Comparison of ENCODE assay signal across 21 cellular contexts in the genomic region with DNA sequence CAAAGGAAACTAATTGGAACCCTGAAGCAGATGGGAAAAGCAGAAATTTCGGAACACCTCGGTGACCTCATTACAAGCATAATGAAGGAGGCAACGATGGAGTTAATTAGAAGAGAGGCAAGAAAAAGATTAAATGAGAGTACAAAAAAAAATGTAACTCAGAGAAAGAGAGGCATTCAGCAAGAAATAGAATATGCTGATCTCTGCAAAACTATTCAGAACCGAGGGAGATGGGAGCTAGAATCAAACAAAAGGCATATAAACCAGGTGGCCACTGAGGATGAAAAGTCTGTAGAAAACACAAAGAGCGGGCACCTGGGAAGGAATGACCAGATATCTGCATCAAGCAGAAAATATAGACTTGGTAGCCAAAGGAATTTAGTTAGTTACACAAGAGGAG.
DNase-seq lines count a peak whose midpoint lies in the region; ATAC-seq, FAIRE-seq and TF ChIP-seq lines count a peak whose summit lies in the region.
"Had no signal": no experiment of that assay in that cellular context is flagged by ENCODE, and none has a peak within 500 bp of the region (broad histone marks: within the 10 kb centered on the region; RNA-seq: fewer than 3 reads in every experiment).

No MANE protein-coding gene starts in this region.

- H3K27ac ChIP-seq in GM23338 (ENCODE audit: low read depth) (no peak overlapping the region), MM.1S (ENCODE audit: low read length) (no peak overlapping the region), K562 (ENCODE audit: extremely low read depth, low read depth, low read length) (no peak overlapping the region)
- H3K27ac ChIP-seq: BLaER1, C4-2B had no signal

- H3K4me3 Mint-ChIP-seq in GM23338 = no peak overlapping the region
- H3K4me3 Mint-ChIP-seq: B cell; CD4-positive, alpha-beta T cell; CD8-positive, alpha-beta memory T cell; HFFc6 had no signal

- DNase-seq in GM23338 (ENCODE audit: low spot score) (no peak), MM.1S (peak; percentile 11), K562 (ENCODE audit: extremely low read depth in 1 of 4, low spot score in 3 of 4) (no peak), CD1c-positive myeloid dendritic cell (ENCODE audit: extremely low spot score) (no peak), NCI-H524 treated with DMSO at 0.1 percent for 48 hours (lab: John Stamatoyannopoulos, UW) (no peak)
- DNase-seq in stimulated activated CD4-positive, alpha-beta T cell treated with anti-CD3 and anti-CD28 coated beads, Interleukin-4, amount 100 ng/mL, for 4 hours = no peak
- DNase-seq: CD4-positive, alpha-beta T cell; CD8-positive, alpha-beta memory T cell; DMS 273 treated with DMSO at 0.1 percent for 48 hours; DMS79; EL; GDM1; GOT3; HFFc6 had no signal

- no peaks in the 10 kb centered on the region for H3K36me3 ChIP-seq in GM23338 (ENCODE audit: insufficient read depth)
- no peaks in the 10 kb centered on the region for H3K36me3 ChIP-seq in MM.1S (replicated peaks; ENCODE audit: insufficient read depth, low read length)
- H3K36me3 ChIP-seq in K562 (ENCODE audit: control insufficient read depth, insufficient read depth, low read length) = no peaks in the 10 kb centered on the region
- H3K36me3 ChIP-seq: BLaER1, HAP-1 had no signal

- TF ChIP-seq POLR2A in K562 (conservative IDR thresholded peaks at IDR 0.05) = no peak

- no peak for ATAC-seq in GM23338
- ATAC-seq in K562 = no peak
- ATAC-seq: GM12878 had no signal

- CTCF ChIA-PET in K562 (lab: Yijun Ruan, JAX; ENCODE audit: low intra/inter-chr PET ratio) = no interaction called here

- H3K79me2 ChIP-seq in GM23338 (replicated peaks; ENCODE audit: insufficient read depth) = no peaks in the 10 kb centered on the region
- H3K79me2 ChIP-seq in MM.1S (ENCODE audit: low read length) = no peaks in the 10 kb centered on the region
- no peaks in the 10 kb centered on the region for H3K79me2 ChIP-seq in K562 (ENCODE audit: control insufficient read depth, insufficient read depth, low read length)

- no TSS peak for BruUV-seq in K562 (replicated peaks; lab: Mats Ljungman, UMichigan)

- 3% methylated on average over 5 of the region's 5 CpGs for WGBS in K562 (ENCODE audit: insufficient coverage, low coverage, missing lambda C conversion rate)

- FAIRE-seq in K562 (lab: Jason Lieb, UNC) = no peak
- FAIRE-seq: D721Med, GM12878, H54 had no signal

- H3K9me3 ChIP-seq in MM.1S (replicated peaks; ENCODE audit: insufficient read depth, low read length) (no peaks in the 10 kb centered on the region), K562 (replicated peaks; ENCODE audit: control insufficient read depth, insufficient read depth, low read depth, low read length) (no peaks in the 10 kb centered on the region)
- H3K9me3 ChIP-seq: HAP-1 had no signal

- intact Hi-C loops in K562 (cut with micrococcal nuclease) = loop anchor here (10.0 kb wide), 1 partner anchor 244 kb away; no protein-coding TSS in a partner anchor

- no peak overlapping the region for H3K9ac ChIP-seq in MM.1S (ENCODE audit: low read length)
- no peak overlapping the region for H3K9ac ChIP-seq in K562 (ENCODE audit: insufficient read depth in 1 of 2, low read depth in 2 of 2, low read length in 2 of 2)
- H3K9ac ChIP-seq: BLaER1 had no signal

- H3K27ac Mint-ChIP-seq in GM23338 = no peak overlapping the region
- H3K27ac Mint-ChIP-seq: B cell; CD4-positive, alpha-beta T cell; CD8-positive, alpha-beta memory T cell; HFFc6 had no signal

- H3K4me2 ChIP-seq in GM23338 (no peak overlapping the region), MM.1S (ENCODE audit: low read depth, low read length) (no peak overlapping the region), K562 (ENCODE audit: insufficient read depth, low read length) (no peak overlapping the region)

- H2AFZ ChIP-seq in GM23338 = 0 out of 2 replicates have a peak overlapping the region, but pooled peaks have one; percentile 6
- no peak overlapping the region for H2AFZ ChIP-seq in MM.1S (ENCODE audit: low read length)
- no peak overlapping the region for H2AFZ ChIP-seq in K562 (ENCODE audit: low read depth, low read length)

- peaks cover 4% of the 10 kb centered on the region; the same call in 1 of the 2 replicates for H3K9me2 ChIP-seq in GM23338 (ENCODE audit: insufficient read depth)
- no peaks in the 10 kb centered on the region for H3K9me2 ChIP-seq in MM.1S (replicated peaks; ENCODE audit: insufficient read depth, low read length)

- no peak for TF ChIP-seq RAD21 in K562 (CRISPR knock-in tag; conservative IDR thresholded peaks at IDR 0.05 in 1 of 2, IDR thresholded peaks at IDR 0.05 in 1 of 2)

- H3K4me1 Mint-ChIP-seq in GM23338 = peaks cover 24% of the 10 kb centered on the region
- H3K4me1 Mint-ChIP-seq: B cell; CD8-positive, alpha-beta memory T cell had no signal

- H3K27me3 ChIP-seq in GM23338 (ENCODE audit: insufficient read depth) = no peaks in the 10 kb centered on the region
- no peaks in the 10 kb centered on the region for H3K27me3 ChIP-seq in MM.1S (replicated peaks; ENCODE audit: insufficient read depth, low read length)
- H3K27me3 ChIP-seq in K562 (ENCODE audit: control insufficient read depth in 2 of 2, insufficient read depth in 2 of 2, low read length in 2 of 2) = no peaks in the 10 kb centered on the region; a peak in 1 of 5 replicates
- H3K27me3 ChIP-seq: BLaER1 had no signal

- no peaks in the 10 kb centered on the region for H3K9me3 Mint-ChIP-seq in GM23338
- H3K9me3 Mint-ChIP-seq: CD4-positive, alpha-beta T cell; CD8-positive, alpha-beta memory T cell had no signal

- no peaks in the 10 kb centered on the region for H3K9me1 ChIP-seq in K562 (ENCODE audit: control insufficient read depth, insufficient read depth, low read length)

- H3K36me3 Mint-ChIP-seq in GM23338 (ENCODE audit: low read depth) = no peaks in the 10 kb centered on the region
- H3K36me3 Mint-ChIP-seq: CD8-positive, alpha-beta memory T cell had no signal

- in situ Hi-C loops in K562 (cut with MboI) = no loop called here

- H4K20me1 ChIP-seq in GM23338 (replicated peaks; ENCODE audit: insufficient read depth) (no peaks in the 10 kb centered on the region), MM.1S (ENCODE audit: insufficient read depth, low read length) (no peaks in the 10 kb centered on the region), K562 (replicated peaks; ENCODE audit: control insufficient read depth, insufficient read depth, low read length) (no peaks in the 10 kb centered on the region)
- H4K20me1 ChIP-seq: BLaER1 had no signal

- no peaks in the 10 kb centered on the region for H3F3A ChIP-seq in GM23338 (replicated peaks; ENCODE audit: low read depth)
- no peaks in the 10 kb centered on the region for H3F3A ChIP-seq in MM.1S (ENCODE audit: insufficient read depth, low read length)

- H3K27me3 Mint-ChIP-seq in GM23338 (ENCODE audit: insufficient read depth, low read depth, poor library complexity) = peaks cover 2% of the 10 kb centered on the region

- TF ChIP-seq EP300 in K562 (IDR thresholded peaks at IDR 0.05; ENCODE audit: low read length) = no peak

- H3K4me1 ChIP-seq in GM23338 (ENCODE audit: insufficient read depth) (peaks cover 6% of the 10 kb centered on the region), MM.1S (ENCODE audit: low read length) (peaks cover 9% of the 10 kb centered on the region; the same call in 1 of the 2 replicates), K562 (replicated peaks in 1 of 2; ENCODE audit: control insufficient read depth in 2 of 2, insufficient read depth in 2 of 2, low read length in 2 of 2) (no peaks in the 10 kb centered on the region)

- TF ChIP-seq CTCF in GM23338 (conservative IDR thresholded peaks at IDR 0.05; ENCODE audit: low read depth in 2 of 2) = no peak
- TF ChIP-seq CTCF in MM.1S (IDR thresholded peaks at IDR 0.05; ENCODE audit: low read length) = no peak
- TF ChIP-seq CTCF in K562 (IDR thresholded peaks at IDR 0.05 in 2 of 3, conservative IDR thresholded peaks at IDR 0.05 in 1 of 3; ENCODE audit: insufficient read depth in 2 of 3, low read depth in 1 of 3, low read length in 3 of 3) = no peak

- POLR2A ChIA-PET in K562 (lab: Yijun Ruan, JAX) = interaction anchor here (1.5 kb wide), 1 partner anchor 23 kb away, joined by 3 read pairs; no protein-coding TSS in a partner anchor

- H3K4me3 ChIP-seq in GM23338 = no peak overlapping the region
- no peak overlapping the region for H3K4me3 ChIP-seq in MM.1S (ENCODE audit: low read length)
- H3K4me3 ChIP-seq in K562 = no peak overlapping the region
- H3K4me3 ChIP-seq: BLaER1, GM12878, HAP-1 had no signal

TF ChIP-seq in GM23338, 12 proteins besides CTCF, POLR2A, EP300 and RAD21 (continues in another document):
- TF ChIP-seq ZNF114 (CRISPR knock-in tag; IDR thresholded peaks at IDR 0.05) (no peak), ZNF331 (CRISPR knock-in tag; IDR thresholded peaks at IDR 0.05; ENCODE audit: low read depth) (no peak), CREB1 (CRISPR knock-in tag; IDR thresholded peaks at IDR 0.05; ENCODE audit: low read depth) (no peak), ETS1 (IDR thresholded peaks at IDR 0.05) (no peak)

TF ChIP-seq in K562, 482 proteins besides CTCF, POLR2A, EP300 and RAD21 (continues in another document):
- TF ChIP-seq CBX5 (IDR thresholded peaks at IDR 0.05; ENCODE audit: borderline replicate concordance, low read depth) (no peak), DEAF1 (CRISPR knock-in tag; IDR thresholded peaks at IDR 0.05) (no peak), POLR2G (IDR thresholded peaks at IDR 0.05; ENCODE audit: low read depth, low read length) (no peak), TCF3 (CRISPR knock-in tag; IDR thresholded peaks at IDR 0.05) (no peak)
- TF ChIP-seq, protein P1, sequence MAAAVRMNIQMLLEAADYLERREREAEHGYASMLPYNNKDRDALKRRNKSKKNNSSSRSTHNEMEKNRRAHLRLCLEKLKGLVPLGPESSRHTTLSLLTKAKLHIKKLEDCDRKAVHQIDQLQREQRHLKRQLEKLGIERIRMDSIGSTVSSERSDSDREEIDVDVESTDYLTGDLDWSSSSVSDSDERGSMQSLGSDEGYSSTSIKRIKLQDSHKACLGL (CRISPR knock-in tag; IDR thresholded peaks at IDR 0.05; ENCODE audit: borderline replicate concordance, poor library complexity, severe bottlenecking) = no peak
